ENCODE assay signal across 22 cellular contexts in genomic region chr1:187471555-187471954, GRCh38.
A peak's percentile ranks its signal among the peaks of the same experiment; 100 is the strongest.
DNase-seq lines count a peak whose midpoint lies in the region; ATAC-seq, FAIRE-seq and TF ChIP-seq lines count a peak whose summit lies in the region.
"Had no signal": no experiment of that assay in that cellular context is flagged by ENCODE, and none has a peak within 500 bp of the region (broad histone marks: within the 10 kb centered on the region; RNA-seq: fewer than 3 reads in every experiment).

No MANE protein-coding gene starts in this region.

- no peaks in the 10 kb centered on the region for H3K36me3 Mint-ChIP-seq in chondrocyte (ENCODE audit: low read depth)
- H3K36me3 Mint-ChIP-seq: activated naive CD8-positive, alpha-beta T cell treated with anti-CD3 and anti-CD28 coated beads for 36 hours had no signal

- H3K27me3 Mint-ChIP-seq in chondrocyte (ENCODE audit: low read depth), result no peaks in the 10 kb centered on the region
- H3K27me3 Mint-ChIP-seq: activated naive CD8-positive, alpha-beta T cell treated with anti-CD3 and anti-CD28 coated beads for 36 hours; central memory CD8-positive, alpha-beta T cell had no signal

- ATAC-seq in HG03457 (IDR thresholded peaks at IDR 0.05; ENCODE audit: unreplicated experiment) (no peak), GM21360 (IDR thresholded peaks at IDR 0.05; ENCODE audit: unreplicated experiment) (no peak)
- ATAC-seq: activated CD8-positive, alpha-beta T cell treated with anti-CD3 and anti-CD28 coated beads, Interleukin-2, amount 10 ng/mL, durations not matched to agents 7 days and 5 days; activated T-cell treated with anti-CD3 and anti-CD28 coated beads, Interleukin-2, amount 50 U/mL, for 72 hours; gastrocnemius medialis; Right ventricle myocardium inferior; sciatic nerve; WTC11 had no signal

- no peak for DNase-seq in D721Med (ENCODE audit: insufficient read length, low spot score)
- peak; percentile 29 for DNase-seq in NCI-H1105 (lab: John Stamatoyannopoulos, UW)
- peak; percentile 76 for DNase-seq in adipocyte (ENCODE audit: low read depth)
- peak; percentile 30 for DNase-seq in iris pigment epithelial cell (ENCODE audit: low read depth)
- no peak for DNase-seq in posterior cingulate gyrus
- no peak for DNase-seq in chondrocyte (ENCODE audit: low spot score)
- DNase-seq: activated CD8-positive, alpha-beta T cell treated with anti-CD3 and anti-CD28 coated beads, Interleukin-2, amount 10 ng/mL, durations not matched to agents 7 days and 5 days; activated naive CD8-positive, alpha-beta T cell treated with anti-CD3 and anti-CD28 coated beads for 36 hours; activated T-cell treated with anti-CD3 and anti-CD28 coated beads, Interleukin-2, amount 50 U/mL, for 72 hours; gastrocnemius medialis; GDM1; MV-4-11; stimulated activated CD4-positive, alpha-beta T cell treated with anti-CD3 and anti-CD28 coated beads, Interleukin-4, amount 100 ng/mL, for 4 hours; stimulated activated CD8-positive, alpha-beta memory T cell treated with anti-CD3 and anti-CD28 coated beads, Interleukin-4, amount 100 ng/mL, for 48 hours had no signal

- H3K36me3 ChIP-seq in adipocyte (ENCODE audit: control insufficient read depth, insufficient read depth, low read length, severe bottlenecking), result no peaks in the 10 kb centered on the region
- H3K36me3 ChIP-seq: gastrocnemius medialis had no signal

- TF ChIP-seq CTCF in D721Med (IDR thresholded peaks at IDR 0.05; ENCODE audit: insufficient read depth, missing control alignments) (no peak), chondrocyte (IDR thresholded peaks at IDR 0.05) (no peak)

- no peak overlapping the region for H3K27ac Mint-ChIP-seq in chondrocyte (ENCODE audit: unreplicated experiment)
- H3K27ac Mint-ChIP-seq: activated CD8-positive, alpha-beta T cell treated with anti-CD3 and anti-CD28 coated beads, Interleukin-2, amount 10 ng/mL, durations not matched to agents 7 days and 5 days; activated naive CD8-positive, alpha-beta T cell treated with anti-CD3 and anti-CD28 coated beads for 36 hours; activated T-cell treated with anti-CD3 and anti-CD28 coated beads, Interleukin-2, amount 50 U/mL, for 72 hours; T-helper 1 cell treated with Interleukin-12 subunit alpha and Interleukin-12 subunit beta and Interleukin-4 antibody, amounts not matched to agents 30 μg/mL and 1 μg/mL, for 36 hours had no signal

- H3K9ac ChIP-seq in adipocyte (ENCODE audit: low read length), result no peak overlapping the region

- no peaks in the 10 kb centered on the region for H3K27me3 ChIP-seq in adipocyte (replicated peaks; ENCODE audit: control insufficient read depth, insufficient read depth, low read length)
- H3K27me3 ChIP-seq: gastrocnemius medialis had no signal

- intact Hi-C loops in posterior cingulate gyrus (cut with DNase I), result no loop called here

- FAIRE-seq in D721Med (lab: Jason Lieb, UNC), result peak; percentile 89
- FAIRE-seq: GM12891 had no signal

- peaks cover 10% of the 10 kb centered on the region for H3K9me3 Mint-ChIP-seq in chondrocyte (ENCODE audit: low read depth)
- H3K9me3 Mint-ChIP-seq: activated naive CD8-positive, alpha-beta T cell treated with anti-CD3 and anti-CD28 coated beads for 36 hours had no signal

- peaks cover 10% of the 10 kb centered on the region for H3K4me1 Mint-ChIP-seq in chondrocyte (ENCODE audit: low read depth)
- H3K4me1 Mint-ChIP-seq: activated naive CD8-positive, alpha-beta T cell treated with anti-CD3 and anti-CD28 coated beads for 36 hours; central memory CD8-positive, alpha-beta T cell had no signal

- no peak overlapping the region for H3K4me3 ChIP-seq in adipocyte (ENCODE audit: low read length)
- H3K4me3 ChIP-seq: gastrocnemius medialis had no signal

- no peaks in the 10 kb centered on the region for H3K9me3 ChIP-seq in adipocyte (ENCODE audit: control insufficient read depth, low read length)
- H3K9me3 ChIP-seq: gastrocnemius medialis had no signal

- no peak overlapping the region for H3K4me3 Mint-ChIP-seq in chondrocyte (ENCODE audit: unreplicated experiment)
- H3K4me3 Mint-ChIP-seq: activated CD8-positive, alpha-beta T cell treated with anti-CD3 and anti-CD28 coated beads, Interleukin-2, amount 10 ng/mL, durations not matched to agents 7 days and 5 days; activated naive CD8-positive, alpha-beta T cell treated with anti-CD3 and anti-CD28 coated beads for 36 hours; activated T-cell treated with anti-CD3 and anti-CD28 coated beads, Interleukin-2, amount 50 U/mL, for 72 hours; central memory CD8-positive, alpha-beta T cell; T-helper 1 cell treated with Interleukin-12 subunit alpha and Interleukin-12 subunit beta and Interleukin-4 antibody, amounts not matched to agents 30 μg/mL and 1 μg/mL, for 36 hours; WTC11 had no signal

- H3K4me1 ChIP-seq in adipocyte (ENCODE audit: control insufficient read depth, insufficient read depth, low read length), result no peaks in the 10 kb centered on the region
- H3K4me1 ChIP-seq: gastrocnemius medialis had no signal

Comparison
In these comparisons a context has a peak if more than half of its experiments do, and no peak if none do; other contexts are left out.
1. DNase-seq: peak in NCI-H1105 (single experiment), adipocyte (single experiment) and iris pigment epithelial cell (single experiment); none in D721Med (single experiment), posterior cingulate gyrus (0 of 10) and chondrocyte (single experiment).